33 cellular contexts compared by ENCODE assay signal in the genomic region with DNA sequence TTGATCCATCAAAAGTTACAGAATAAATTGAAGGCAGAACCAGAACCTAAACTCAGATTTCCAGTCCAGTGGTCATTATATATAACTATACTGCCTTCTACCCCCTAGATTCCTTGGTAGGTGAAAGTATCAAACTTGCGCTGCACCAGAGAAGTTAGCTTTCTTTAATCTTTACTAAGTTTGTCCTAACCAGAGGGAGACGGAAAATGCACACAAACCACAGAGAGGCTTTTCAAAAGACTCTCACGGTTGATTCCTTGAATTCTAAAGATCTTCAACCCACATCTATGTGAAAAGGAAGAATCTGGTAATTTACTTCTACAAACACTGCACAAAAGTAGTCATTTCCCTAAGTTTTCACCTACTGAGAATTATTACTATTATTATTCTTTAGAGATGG.
"Had no signal": no experiment of that assay in that cellular context is flagged by ENCODE, and none has a peak within 500 bp of the region (broad histone marks: within the 10 kb centered on the region; RNA-seq: fewer than 3 reads in every experiment).

No MANE protein-coding gene starts in this region.

- H3K4me1 Mint-ChIP-seq: activated B cell treated with CpG ODN at 0.5 μM for 24 hours; activated T-helper 17 cell treated with anti-CD3 and anti-CD28 coated beads, Interleukin-2, amount 50 U/mL, for 72 hours had no signal

- H3K4me3 ChIP-seq: adrenal gland, body of pancreas, breast epithelium had no signal

- H3K27me3 ChIP-seq: adrenal gland, body of pancreas, brain microvascular endothelial cell, breast epithelium had no signal

- H3K4me1 ChIP-seq: adrenal gland, body of pancreas, breast epithelium had no signal

- H3K36me3 ChIP-seq: adrenal gland, brain microvascular endothelial cell, breast epithelium had no signal

- H3K9me3 ChIP-seq: body of pancreas had no signal

- H3K27ac Mint-ChIP-seq: activated B cell treated with CpG ODN at 0.5 μM for 24 hours; activated CD4-positive, alpha-beta memory T cell treated with anti-CD3 and anti-CD28 coated beads for 36 hours; activated naive CD4-positive, alpha-beta T cell treated with anti-CD3 and anti-CD28 coated beads for 36 hours; activated naive CD4-positive, alpha-beta T cell treated with anti-CD3 and anti-CD28 coated beads, Interleukin-2, amount 50 U/mL, for 72 hours; activated T-cell treated with anti-CD3 and anti-CD28 coated beads, Interleukin-2, amount 50 U/mL, for 72 hours; activated T-helper 1 cell treated with anti-CD3 and anti-CD28 coated beads, Interleukin-12 subunit alpha, Interleukin-12 subunit beta, Interleukin-2, Interleukin-4 antibody, amounts not matched to agents 30 ng/mL and 10 ng/mL and 1 ng/mL, durations not matched to agents 14 hours and 24 hours and 36 hours; activated T-helper 17 cell treated with anti-CD3 and anti-CD28 coated beads, Interleukin-2, amount 50 U/mL, for 72 hours; T-helper 1 cell treated with Interleukin-12 subunit alpha and Interleukin-12 subunit beta and Interleukin-4 antibody, amounts not matched to agents 30 μg/mL and 1 μg/mL, for 36 hours; T-helper 2 cell treated with Interferon-gamma antibody and Interleukin-4, amounts not matched to agents 5 μg/mL and 100 μg/mL, for 36 hours had no signal

- H3K27ac ChIP-seq: adrenal gland, body of pancreas, brain microvascular endothelial cell, breast epithelium, VCaP had no signal

- ATAC-seq: activated naive CD4-positive, alpha-beta T cell treated with anti-CD3 and anti-CD28 coated beads, Interleukin-2, amount 50 U/mL, for 72 hours; activated T-cell treated with anti-CD3 and anti-CD28 coated beads, Interleukin-2, amount 50 U/mL, for 4 hours; activated T-cell treated with anti-CD3 and anti-CD28 coated beads, Interleukin-2, amount 50 U/mL, for 72 hours; activated T-helper 17 cell treated with anti-CD3 and anti-CD28 coated beads, Interleukin-2, amount 50 U/mL, for 72 hours; body of pancreas had no signal

- H3K9me3 Mint-ChIP-seq: activated T-helper 17 cell treated with anti-CD3 and anti-CD28 coated beads, Interleukin-2, amount 50 U/mL, for 72 hours had no signal

- H3K4me3 Mint-ChIP-seq: activated B cell treated with CpG ODN at 0.5 μM for 24 hours; activated CD4-positive, alpha-beta memory T cell treated with anti-CD3 and anti-CD28 coated beads for 36 hours; activated naive CD4-positive, alpha-beta T cell treated with anti-CD3 and anti-CD28 coated beads for 36 hours; activated T-cell treated with anti-CD3 and anti-CD28 coated beads, Interleukin-2, amount 50 U/mL, for 4 hours; activated T-cell treated with anti-CD3 and anti-CD28 coated beads, Interleukin-2, amount 50 U/mL, for 72 hours; activated T-helper 1 cell treated with anti-CD3 and anti-CD28 coated beads, Interleukin-12 subunit alpha, Interleukin-12 subunit beta, Interleukin-2, Interleukin-4 antibody, amounts not matched to agents 30 ng/mL and 10 ng/mL and 1 ng/mL, durations not matched to agents 14 hours and 24 hours and 36 hours; activated T-helper 17 cell treated with anti-CD3 and anti-CD28 coated beads, Interleukin-2, amount 50 U/mL, for 72 hours; T-helper 1 cell treated with Interleukin-12 subunit alpha and Interleukin-12 subunit beta and Interleukin-4 antibody, amounts not matched to agents 30 μg/mL and 1 μg/mL, for 36 hours; T-helper 2 cell treated with Interferon-gamma antibody and Interleukin-4, amounts not matched to agents 5 μg/mL and 100 μg/mL, for 36 hours had no signal

- DNase-seq: activated B cell treated with CpG ODN at 0.5 μM for 24 hours; activated CD4-positive, alpha-beta memory T cell treated with anti-CD3 and anti-CD28 coated beads for 36 hours; activated CD4-positive, alpha-beta T cell treated with anti-CD3 and anti-CD28 coated beads for 4 hours; activated CD4-positive, alpha-beta T cell treated with anti-CD3 and anti-CD28 coated beads, Interleukin-2, amount 50 U/mL, for 1 hour; activated CD4-positive, alpha-beta T cell treated with anti-CD3 and anti-CD28 coated beads, Interleukin-2, amount 50 U/mL, for 4 hours; activated CD4-positive, CD25-positive, alpha-beta regulatory T cell treated with anti-CD3 and anti-CD28 coated beads, Interleukin-2, amount 50 U/mL, for 72 hours; activated CD8-positive, alpha-beta memory T cell treated with anti-CD3 and anti-CD28 coated beads, Interleukin-2, amount 50 U/mL, for 4 hours; activated effector memory CD4-positive, alpha-beta T cell treated with anti-CD3 and anti-CD28 coated beads, Interleukin-2, amount 50 U/mL, for 16 hours; activated gamma-delta T cell treated with Interleukin-2 at 50 U/mL for 16 hours; activated naive CD4-positive, alpha-beta T cell; activated naive CD4-positive, alpha-beta T cell treated with anti-CD3 and anti-CD28 coated beads for 36 hours; activated naive CD4-positive, alpha-beta T cell treated with anti-CD3 and anti-CD28 coated beads, Interleukin-2, amount 50 U/mL, for 16 hours; activated T-cell treated with anti-CD3 and anti-CD28 coated beads for 4 hours; activated T-cell treated with anti-CD3 and anti-CD28 coated beads, Interleukin-2, amount 50 U/mL, for 1 hour; activated T-cell treated with anti-CD3 and anti-CD28 coated beads, Interleukin-2, amount 50 U/mL, for 4 hours; activated T-cell treated with anti-CD3 and anti-CD28 coated beads, Interleukin-2, amount 50 U/mL, for 72 hours; adrenal gland; amniotic stem cell; aorta; body of pancreas; brain microvascular endothelial cell; central memory CD4-positive, alpha-beta T cell; SW 1271; T-helper 1 cell; T-helper 2 cell; T-helper 9 cell had no signal
